1 cellular context compared by ENCODE assay signal in genomic region chr12:74293689-74294131, GRCh38.
TF ChIP-seq lines count a peak whose summit lies in the region.

No MANE protein-coding gene starts in this region.

TF ChIP-seq in K562, 482 proteins besides CTCF, POLR2A, EP300 and RAD21 (continued from another document and continues in another):
- no peak for TF ChIP-seq CHD7 (IDR thresholded peaks at IDR 0.05; ENCODE audit: low read depth, low read length)
- 0 out of 4 replicates have a peak, but pooled peaks of 1 of the 2 experiments have one; percentile 11 for TF ChIP-seq NRF1 (conservative IDR thresholded peaks at IDR 0.05 in 1 of 2, IDR thresholded peaks at IDR 0.05 in 1 of 2)
- TF ChIP-seq ZNF274 (IDR thresholded peaks at IDR 0.05; ENCODE audit: borderline replicate concordance, low read depth, low read length), result no peak
- TF ChIP-seq YY1 (IDR thresholded peaks at IDR 0.05; ENCODE audit: borderline replicate concordance in 1 of 3, control insufficient read depth in 1 of 3, extremely low read depth in 1 of 3, insufficient read depth in 3 of 3, insufficient read length in 1 of 3, insufficient replicate concordance in 2 of 3, low read depth in 1 of 3, low read length in 2 of 3), result peak in 1 of 3 experiments; percentile 7
- TF ChIP-seq ZNF785 (CRISPR knock-in tag; IDR thresholded peaks at IDR 0.05), result no peak
- no peak for TF ChIP-seq IRF1 (CRISPR knock-in tag; IDR thresholded peaks at IDR 0.05; ENCODE audit: borderline replicate concordance)
- peak; percentile 17 for TF ChIP-seq SAP30 (IDR thresholded peaks at IDR 0.05; ENCODE audit: borderline replicate concordance, insufficient read depth, low read depth, low read length, poor library complexity, severe bottlenecking)
- TF ChIP-seq HES1 (IDR thresholded peaks at IDR 0.05; ENCODE audit: low read depth), result no peak
- TF ChIP-seq RBBP5 (IDR thresholded peaks at IDR 0.05; ENCODE audit: borderline replicate concordance, insufficient read depth, low read length, poor library complexity, severe bottlenecking), result peak; percentile 71
- TF ChIP-seq ZC3H4 (CRISPR knock-in tag; IDR thresholded peaks at IDR 0.05; ENCODE audit: borderline replicate concordance), result no peak
- TF ChIP-seq FOXP1 (CRISPR knock-in tag; IDR thresholded peaks at IDR 0.05), result 0 out of 2 replicates have a peak, but pooled peaks have one; percentile 28
- no peak for TF ChIP-seq ZKSCAN3 (CRISPR knock-in tag; IDR thresholded peaks at IDR 0.05)
- TF ChIP-seq TEAD4 (IDR thresholded peaks at IDR 0.05; ENCODE audit: low read length), result peak; percentile 19; the same call in 1 of the 2 replicates
- TF ChIP-seq TEAD4 (CRISPR knock-in tag; IDR thresholded peaks at IDR 0.05; ENCODE audit: borderline replicate concordance), result no peak
- no peak for TF ChIP-seq PYGO2 (tag; IDR thresholded peaks at IDR 0.05)
- TF ChIP-seq THAP7 (CRISPR knock-in tag; IDR thresholded peaks at IDR 0.05), result no peak
- no peak for TF ChIP-seq CREB3 (tag; conservative IDR thresholded peaks at IDR 0.05; ENCODE audit: low read depth)
- TF ChIP-seq ZNF583 (CRISPR knock-in tag; IDR thresholded peaks at IDR 0.05), result no peak
- peak; percentile 21 for TF ChIP-seq TAF1 (IDR thresholded peaks at IDR 0.05; ENCODE audit: control insufficient read depth, extremely low read depth, insufficient read depth, low read length, severe bottlenecking)
- peak in 1 of 2 experiments; percentile 67 for TF ChIP-seq E2F6 (IDR thresholded peaks at IDR 0.05; ENCODE audit: borderline replicate concordance in 1 of 2, extremely low read depth in 1 of 2, insufficient read depth in 1 of 2, insufficient read length in 1 of 2, low read depth in 1 of 2, low read length in 1 of 2, poor library complexity in 1 of 2, severe bottlenecking in 1 of 2)
- TF ChIP-seq RB1 (IDR thresholded peaks at IDR 0.05; ENCODE audit: low read depth), result no peak
- TF ChIP-seq ZNF586 (CRISPR knock-in tag; conservative IDR thresholded peaks at IDR 0.05), result no peak
- TF ChIP-seq DDX20 (tag; IDR thresholded peaks at IDR 0.05; ENCODE audit: low read depth), result no peak
- TF ChIP-seq ZNF395 (CRISPR knock-in tag; IDR thresholded peaks at IDR 0.05), result no peak
- TF ChIP-seq ZNF436 (CRISPR knock-in tag; IDR thresholded peaks at IDR 0.05), result no peak
- 0 out of 4 replicates have a peak, but pooled peaks of 1 of the 2 experiments have one; percentile 13 for TF ChIP-seq MNT (conservative IDR thresholded peaks at IDR 0.05)
- TF ChIP-seq POLR2G (IDR thresholded peaks at IDR 0.05; ENCODE audit: low read depth, low read length), result peak; percentile 54; the same call in 1 of the 2 replicates
- no peak for TF ChIP-seq RNF219 (CRISPR knock-in tag; IDR thresholded peaks at IDR 0.05)
- TF ChIP-seq NEUROD1 (IDR thresholded peaks at IDR 0.05; ENCODE audit: borderline replicate concordance, low read depth, low read length, partially characterized antibody), result no peak
- peak; percentile 25; the same call in 1 of the 2 replicates for TF ChIP-seq PHF8 (IDR thresholded peaks at IDR 0.05; ENCODE audit: borderline replicate concordance, low read length)
- peak; percentile 88; the same call in 1 of the 2 replicates for TF ChIP-seq ZNF740 (CRISPR knock-in tag; IDR thresholded peaks at IDR 0.05)
- no peak for TF ChIP-seq ZNF740 (tag; IDR thresholded peaks at IDR 0.05)
